1 cellular context compared by ENCODE assay signal in the genomic region with DNA sequence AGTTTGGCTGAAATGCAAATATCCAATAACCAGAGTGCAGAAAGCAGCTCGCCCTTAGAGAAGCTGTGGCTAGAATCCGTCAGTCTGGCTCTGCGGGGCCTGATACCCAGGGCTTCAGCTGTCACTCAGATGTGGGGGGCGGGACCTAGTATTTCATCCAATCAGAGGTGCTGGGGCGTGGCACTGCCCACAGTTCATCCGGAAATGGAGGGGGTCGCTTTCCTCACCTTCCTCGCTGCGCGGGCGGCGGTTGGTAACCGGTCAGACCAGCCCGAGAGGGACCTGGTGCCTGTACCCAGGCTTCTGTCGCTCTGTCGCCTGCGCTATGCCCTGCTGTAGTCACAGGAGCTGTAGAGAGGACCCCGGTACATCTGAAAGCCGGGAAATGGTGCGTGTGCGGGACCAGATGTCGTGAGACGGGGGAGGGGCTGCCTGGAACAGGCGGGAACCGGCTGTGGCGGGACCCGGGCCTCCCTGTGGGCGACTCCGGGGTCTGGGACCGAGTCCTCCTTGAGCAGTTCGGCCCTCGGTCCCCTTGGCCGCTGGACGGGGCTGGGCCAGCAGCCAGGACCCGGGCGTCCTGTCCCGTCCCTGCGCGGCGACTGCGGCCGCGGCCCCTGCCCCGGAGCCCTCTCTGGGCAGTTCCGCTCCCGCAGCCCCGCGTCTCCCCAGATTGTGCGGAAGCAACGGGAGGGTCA.
TF ChIP-seq lines count a peak whose summit lies in the region.

A gene (plus strand): TSS at position 222 of the 698 bp plus-strand sequence. CDS start 104 bp downstream, at position 326.

TF ChIP-seq in HepG2, 621 proteins besides CTCF, POLR2A, EP300 and RAD21 (continued from another document and continues in another):
- TF ChIP-seq, protein P1, sequence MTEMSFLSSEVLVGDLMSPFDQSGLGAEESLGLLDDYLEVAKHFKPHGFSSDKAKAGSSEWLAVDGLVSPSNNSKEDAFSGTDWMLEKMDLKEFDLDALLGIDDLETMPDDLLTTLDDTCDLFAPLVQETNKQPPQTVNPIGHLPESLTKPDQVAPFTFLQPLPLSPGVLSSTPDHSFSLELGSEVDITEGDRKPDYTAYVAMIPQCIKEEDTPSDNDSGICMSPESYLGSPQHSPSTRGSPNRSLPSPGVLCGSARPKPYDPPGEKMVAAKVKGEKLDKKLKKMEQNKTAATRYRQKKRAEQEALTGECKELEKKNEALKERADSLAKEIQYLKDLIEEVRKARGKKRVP (CRISPR knock-in tag; IDR thresholded peaks at IDR 0.05), result peak in 1 of 2 experiments; percentile 19; a peak in 1 of 4 replicates
- TF ChIP-seq NPAS2 (CRISPR knock-in tag; IDR thresholded peaks at IDR 0.05; ENCODE audit: borderline replicate concordance), result no peak
- TF ChIP-seq KAT7 (CRISPR knock-in tag; IDR thresholded peaks at IDR 0.05; ENCODE audit: borderline replicate concordance), result peak; percentile 43; the same call in 1 of the 2 replicates
- TF ChIP-seq, protein P2, sequence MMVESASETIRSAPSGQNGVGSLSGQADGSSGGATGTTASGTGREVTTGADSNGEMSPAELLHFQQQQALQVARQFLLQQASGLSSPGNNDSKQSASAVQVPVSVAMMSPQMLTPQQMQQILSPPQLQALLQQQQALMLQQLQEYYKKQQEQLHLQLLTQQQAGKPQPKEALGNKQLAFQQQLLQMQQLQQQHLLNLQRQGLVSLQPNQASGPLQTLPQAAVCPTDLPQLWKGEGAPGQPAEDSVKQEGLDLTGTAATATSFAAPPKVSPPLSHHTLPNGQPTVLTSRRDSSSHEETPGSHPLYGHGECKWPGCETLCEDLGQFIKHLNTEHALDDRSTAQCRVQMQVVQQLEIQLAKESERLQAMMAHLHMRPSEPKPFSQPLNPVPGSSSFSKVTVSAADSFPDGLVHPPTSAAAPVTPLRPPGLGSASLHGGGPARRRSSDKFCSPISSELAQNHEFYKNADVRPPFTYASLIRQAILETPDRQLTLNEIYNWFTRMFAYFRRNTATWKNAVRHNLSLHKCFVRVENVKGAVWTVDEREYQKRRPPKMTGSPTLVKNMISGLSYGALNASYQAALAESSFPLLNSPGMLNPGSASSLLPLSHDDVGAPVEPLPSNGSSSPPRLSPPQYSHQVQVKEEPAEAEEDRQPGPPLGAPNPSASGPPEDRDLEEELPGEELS (CRISPR knock-in tag; IDR thresholded peaks at IDR 0.05), result no peak
- TF ChIP-seq MYC (CRISPR knock-in tag; IDR thresholded peaks at IDR 0.05; ENCODE audit: borderline replicate concordance), result peak; percentile 74; the same call in 1 of the 2 replicates
- TF ChIP-seq CHD2 (IDR thresholded peaks at IDR 0.05; ENCODE audit: low read depth, low read length), result peak; percentile 43; the same call in 1 of the 2 replicates
- peak; percentile 85 for TF ChIP-seq SAP130 (CRISPR knock-in tag; IDR thresholded peaks at IDR 0.05; ENCODE audit: low read depth)
- no peak for TF ChIP-seq ZNF607 (CRISPR knock-in tag; IDR thresholded peaks at IDR 0.05; ENCODE audit: borderline replicate concordance)
- TF ChIP-seq PAX8 (CRISPR knock-in tag; IDR thresholded peaks at IDR 0.05; ENCODE audit: borderline replicate concordance), result 0 out of 2 replicates have a peak, but pooled peaks have one; percentile 33
- no peak for TF ChIP-seq EHMT2 (IDR thresholded peaks at IDR 0.05; ENCODE audit: borderline replicate concordance, low read depth, low read length)
- no peak for TF ChIP-seq TRIM24 (CRISPR knock-in tag; IDR thresholded peaks at IDR 0.05)
- no peak for TF ChIP-seq LCORL (IDR thresholded peaks at IDR 0.05)
- TF ChIP-seq LCORL (CRISPR knock-in tag; IDR thresholded peaks at IDR 0.05), result no peak; the same call in 1 of the 2 replicates
- peak; percentile 66; the same call in 1 of the 2 replicates for TF ChIP-seq ZNF768 (CRISPR knock-in tag; IDR thresholded peaks at IDR 0.05)
- TF ChIP-seq ZNF879 (CRISPR knock-in tag; IDR thresholded peaks at IDR 0.05), result 0 out of 2 replicates have a peak, but pooled peaks have one; percentile 56
- TF ChIP-seq JUN (CRISPR knock-in tag; IDR thresholded peaks at IDR 0.05), result no peak
- TF ChIP-seq HNRNPK (IDR thresholded peaks at IDR 0.05; ENCODE audit: low read depth, low read length, poor library complexity, severe bottlenecking), result no peak
- 0 out of 2 replicates have a peak, but pooled peaks have one; percentile 16 for TF ChIP-seq ZNF329 (CRISPR knock-in tag; IDR thresholded peaks at IDR 0.05; ENCODE audit: low read depth)
- TF ChIP-seq ZBTB7B (CRISPR knock-in tag; IDR thresholded peaks at IDR 0.05), result peak; percentile 70
- TF ChIP-seq ZNF367 (CRISPR knock-in tag; IDR thresholded peaks at IDR 0.05; ENCODE audit: borderline replicate concordance), result no peak
- peak; percentile 71; the same call in 1 of the 2 replicates for TF ChIP-seq NR2C2 (CRISPR knock-in tag; IDR thresholded peaks at IDR 0.05; ENCODE audit: borderline replicate concordance)
- TF ChIP-seq ZNF121 (CRISPR knock-in tag; IDR thresholded peaks at IDR 0.05), result no peak
- TF ChIP-seq GATAD1 (CRISPR knock-in tag; IDR thresholded peaks at IDR 0.05), result peak; percentile 31; the same call in 1 of the 2 replicates
- no peak for TF ChIP-seq ZFP36 (IDR thresholded peaks at IDR 0.05; ENCODE audit: borderline replicate concordance, low read depth, low read length, partially characterized antibody)
- peak; percentile 69; the same call in 1 of the 2 replicates for TF ChIP-seq HDAC1 (CRISPR knock-in tag; IDR thresholded peaks at IDR 0.05)
- 0 out of 2 replicates have a peak, but pooled peaks have one; percentile 30 for TF ChIP-seq ZNF333 (CRISPR knock-in tag; IDR thresholded peaks at IDR 0.05; ENCODE audit: borderline replicate concordance)
- no peak for TF ChIP-seq ZNF17 (CRISPR knock-in tag; IDR thresholded peaks at IDR 0.05)
- TF ChIP-seq ZNF670 (CRISPR knock-in tag; IDR thresholded peaks at IDR 0.05; ENCODE audit: borderline replicate concordance), result peak; percentile 21; the same call in 1 of the 2 replicates
- TF ChIP-seq, protein P3, sequence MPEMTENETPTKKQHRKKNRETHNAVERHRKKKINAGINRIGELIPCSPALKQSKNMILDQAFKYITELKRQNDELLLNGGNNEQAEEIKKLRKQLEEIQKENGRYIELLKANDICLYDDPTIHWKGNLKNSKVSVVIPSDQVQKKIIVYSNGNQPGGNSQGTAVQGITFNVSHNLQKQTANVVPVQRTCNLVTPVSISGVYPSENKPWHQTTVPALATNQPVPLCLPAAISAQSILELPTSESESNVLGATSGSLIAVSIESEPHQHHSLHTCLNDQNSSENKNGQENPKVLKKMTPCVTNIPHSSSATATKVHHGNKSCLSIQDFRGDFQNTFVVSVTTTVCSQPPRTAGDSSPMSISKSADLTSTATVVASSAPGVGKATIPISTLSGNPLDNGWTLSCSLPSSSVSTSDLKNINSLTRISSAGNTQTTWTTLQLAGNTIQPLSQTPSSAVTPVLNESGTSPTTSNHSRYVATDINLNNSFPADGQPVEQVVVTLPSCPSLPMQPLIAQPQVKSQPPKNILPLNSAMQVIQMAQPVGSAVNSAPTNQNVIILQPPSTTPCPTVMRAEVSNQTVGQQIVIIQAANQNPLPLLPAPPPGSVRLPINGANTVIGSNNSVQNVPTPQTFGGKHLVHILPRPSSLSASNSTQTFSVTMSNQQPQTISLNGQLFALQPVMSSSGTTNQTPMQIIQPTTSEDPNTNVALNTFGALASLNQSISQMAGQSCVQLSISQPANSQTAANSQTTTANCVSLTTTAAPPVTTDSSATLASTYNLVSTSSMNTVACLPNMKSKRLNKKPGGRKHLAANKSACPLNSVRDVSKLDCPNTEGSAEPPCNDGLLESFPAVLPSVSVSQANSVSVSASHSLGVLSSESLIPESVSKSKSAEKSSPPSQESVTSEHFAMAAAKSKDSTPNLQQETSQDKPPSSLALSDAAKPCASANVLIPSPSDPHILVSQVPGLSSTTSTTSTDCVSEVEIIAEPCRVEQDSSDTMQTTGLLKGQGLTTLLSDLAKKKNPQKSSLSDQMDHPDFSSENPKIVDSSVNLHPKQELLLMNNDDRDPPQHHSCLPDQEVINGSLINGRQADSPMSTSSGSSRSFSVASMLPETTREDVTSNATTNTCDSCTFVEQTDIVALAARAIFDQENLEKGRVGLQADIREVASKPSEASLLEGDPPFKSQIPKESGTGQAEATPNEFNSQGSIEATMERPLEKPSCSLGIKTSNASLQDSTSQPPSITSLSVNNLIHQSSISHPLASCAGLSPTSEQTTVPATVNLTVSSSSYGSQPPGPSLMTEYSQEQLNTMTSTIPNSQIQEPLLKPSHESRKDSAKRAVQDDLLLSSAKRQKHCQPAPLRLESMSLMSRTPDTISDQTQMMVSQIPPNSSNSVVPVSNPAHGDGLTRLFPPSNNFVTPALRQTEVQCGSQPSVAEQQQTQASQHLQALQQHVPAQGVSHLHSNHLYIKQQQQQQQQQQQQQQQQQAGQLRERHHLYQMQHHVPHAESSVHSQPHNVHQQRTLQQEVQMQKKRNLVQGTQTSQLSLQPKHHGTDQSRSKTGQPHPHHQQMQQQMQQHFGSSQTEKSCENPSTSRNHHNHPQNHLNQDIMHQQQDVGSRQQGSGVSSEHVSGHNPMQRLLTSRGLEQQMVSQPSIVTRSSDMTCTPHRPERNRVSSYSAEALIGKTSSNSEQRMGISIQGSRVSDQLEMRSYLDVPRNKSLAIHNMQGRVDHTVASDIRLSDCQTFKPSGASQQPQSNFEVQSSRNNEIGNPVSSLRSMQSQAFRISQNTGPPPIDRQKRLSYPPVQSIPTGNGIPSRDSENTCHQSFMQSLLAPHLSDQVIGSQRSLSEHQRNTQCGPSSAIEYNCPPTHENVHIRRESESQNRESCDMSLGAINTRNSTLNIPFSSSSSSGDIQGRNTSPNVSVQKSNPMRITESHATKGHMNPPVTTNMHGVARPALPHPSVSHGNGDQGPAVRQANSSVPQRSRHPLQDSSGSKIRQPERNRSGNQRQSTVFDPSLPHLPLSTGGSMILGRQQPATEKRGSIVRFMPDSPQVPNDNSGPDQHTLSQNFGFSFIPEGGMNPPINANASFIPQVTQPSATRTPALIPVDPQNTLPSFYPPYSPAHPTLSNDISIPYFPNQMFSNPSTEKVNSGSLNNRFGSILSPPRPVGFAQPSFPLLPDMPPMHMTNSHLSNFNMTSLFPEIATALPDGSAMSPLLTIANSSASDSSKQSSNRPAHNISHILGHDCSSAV (CRISPR knock-in tag; IDR thresholded peaks at IDR 0.05; ENCODE audit: borderline replicate concordance), result no peak
- TF ChIP-seq TEAD2 (CRISPR knock-in tag; IDR thresholded peaks at IDR 0.05), result 0 out of 2 replicates have a peak, but pooled peaks have one; percentile 11
- no peak for TF ChIP-seq ZNF644 (CRISPR knock-in tag; IDR thresholded peaks at IDR 0.05; ENCODE audit: low read depth)
- TF ChIP-seq, protein P4, sequence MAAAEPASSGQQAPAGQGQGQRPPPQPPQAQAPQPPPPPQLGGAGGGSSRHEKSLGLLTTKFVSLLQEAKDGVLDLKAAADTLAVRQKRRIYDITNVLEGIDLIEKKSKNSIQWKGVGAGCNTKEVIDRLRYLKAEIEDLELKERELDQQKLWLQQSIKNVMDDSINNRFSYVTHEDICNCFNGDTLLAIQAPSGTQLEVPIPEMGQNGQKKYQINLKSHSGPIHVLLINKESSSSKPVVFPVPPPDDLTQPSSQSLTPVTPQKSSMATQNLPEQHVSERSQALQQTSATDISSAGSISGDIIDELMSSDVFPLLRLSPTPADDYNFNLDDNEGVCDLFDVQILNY (CRISPR knock-in tag; conservative IDR thresholded peaks at IDR 0.05), result 0 out of 2 replicates have a peak, but pooled peaks have one; percentile 13
- no peak for TF ChIP-seq SMARCC2 (IDR thresholded peaks at IDR 0.05)
- peak; percentile 62; the same call in 1 of the 2 replicates for TF ChIP-seq KAT8 (CRISPR knock-in tag; IDR thresholded peaks at IDR 0.05)
- TF ChIP-seq SP4 (CRISPR knock-in tag; IDR thresholded peaks at IDR 0.05), result peak; percentile 90
- no peak for TF ChIP-seq SNAI1 (CRISPR knock-in tag; IDR thresholded peaks at IDR 0.05; ENCODE audit: borderline replicate concordance)
- TF ChIP-seq ZNF383 (CRISPR knock-in tag; IDR thresholded peaks at IDR 0.05; ENCODE audit: borderline replicate concordance), result no peak
- TF ChIP-seq POGZ (CRISPR knock-in tag; IDR thresholded peaks at IDR 0.05), result peak; percentile 51; the same call in 1 of the 2 replicates
- 0 out of 2 replicates have a peak, but pooled peaks have one; percentile 56 for TF ChIP-seq REL (CRISPR knock-in tag; conservative IDR thresholded peaks at IDR 0.05)
- TF ChIP-seq XRCC5 (optimal IDR thresholded peaks at IDR 0.05; ENCODE audit: low read length), result no peak
- TF ChIP-seq ZSCAN21 (CRISPR knock-in tag; IDR thresholded peaks at IDR 0.05; ENCODE audit: borderline replicate concordance), result peak; percentile 26; the same call in 1 of the 2 replicates
- TF ChIP-seq KLF16 (CRISPR knock-in tag; IDR thresholded peaks at IDR 0.05), result no peak; a peak in 1 of 4 replicates
- peak; percentile 35; the same call in 1 of the 2 replicates for TF ChIP-seq MEF2D (CRISPR knock-in tag; IDR thresholded peaks at IDR 0.05)
- TF ChIP-seq GTF2F1 (IDR thresholded peaks at IDR 0.05; ENCODE audit: low read length), result no peak
- 0 out of 2 replicates have a peak, but pooled peaks have one; percentile 45 for TF ChIP-seq RFXANK (CRISPR knock-in tag; IDR thresholded peaks at IDR 0.05)
- TF ChIP-seq, protein P5, sequence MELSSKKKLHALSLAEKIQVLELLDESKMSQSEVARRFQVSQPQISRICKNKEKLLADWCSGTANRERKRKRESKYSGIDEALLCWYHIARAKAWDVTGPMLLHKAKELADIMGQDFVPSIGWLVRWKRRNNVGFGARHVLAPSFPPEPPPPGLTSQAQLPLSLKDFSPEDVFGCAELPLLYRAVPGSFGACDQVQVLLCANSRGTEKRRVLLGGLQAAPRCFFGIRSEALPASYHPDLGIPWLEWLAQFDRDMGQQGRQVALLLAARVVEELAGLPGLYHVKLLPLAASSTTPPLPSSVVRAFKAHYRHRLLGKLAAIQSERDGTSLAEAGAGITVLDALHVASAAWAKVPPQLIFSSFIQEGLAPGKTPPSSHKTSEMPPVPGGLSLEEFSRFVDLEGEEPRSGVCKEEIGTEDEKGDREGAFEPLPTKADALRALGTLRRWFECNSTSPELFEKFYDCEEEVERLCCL (CRISPR knock-in tag; IDR thresholded peaks at IDR 0.05; ENCODE audit: borderline replicate concordance), result no peak; the same call in 1 of the 2 replicates
- no peak; the same call in 1 of the 2 replicates for TF ChIP-seq RARG (CRISPR knock-in tag; IDR thresholded peaks at IDR 0.05; ENCODE audit: low read depth)
- no peak for TF ChIP-seq NFATC3 (CRISPR knock-in tag; IDR thresholded peaks at IDR 0.05)
- peak; percentile 70; the same call in 1 of the 2 replicates for TF ChIP-seq ZFP36L1 (CRISPR knock-in tag; IDR thresholded peaks at IDR 0.05)
- peak; percentile 27; the same call in 1 of the 2 replicates for TF ChIP-seq RXRB (CRISPR knock-in tag; IDR thresholded peaks at IDR 0.05; ENCODE audit: borderline replicate concordance)
- no peak for TF ChIP-seq ZNF558 (CRISPR knock-in tag; IDR thresholded peaks at IDR 0.05; ENCODE audit: borderline replicate concordance)
- TF ChIP-seq, protein P6, sequence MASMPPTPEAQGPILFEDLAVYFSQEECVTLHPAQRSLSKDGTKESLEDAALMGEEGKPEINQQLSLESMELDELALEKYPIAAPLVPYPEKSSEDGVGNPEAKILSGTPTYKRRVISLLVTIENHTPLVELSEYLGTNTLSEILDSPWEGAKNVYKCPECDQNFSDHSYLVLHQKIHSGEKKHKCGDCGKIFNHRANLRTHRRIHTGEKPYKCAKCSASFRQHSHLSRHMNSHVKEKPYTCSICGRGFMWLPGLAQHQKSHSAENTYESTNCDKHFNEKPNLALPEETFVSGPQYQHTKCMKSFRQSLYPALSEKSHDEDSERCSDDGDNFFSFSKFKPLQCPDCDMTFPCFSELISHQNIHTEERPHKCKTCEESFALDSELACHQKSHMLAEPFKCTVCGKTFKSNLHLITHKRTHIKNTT (CRISPR knock-in tag; IDR thresholded peaks at IDR 0.05), result no peak
- TF ChIP-seq ZBTB3 (CRISPR knock-in tag; IDR thresholded peaks at IDR 0.05; ENCODE audit: borderline replicate concordance, low read depth), result peak; percentile 60; the same call in 1 of the 2 replicates
- no peak; the same call in 1 of the 2 replicates for TF ChIP-seq ZNF296 (CRISPR knock-in tag; conservative IDR thresholded peaks at IDR 0.05)
